Comparison of ENCODE assay signal across 11 cellular contexts in genomic region chr2:1437537-1437936, GRCh38. TPM values are rescaled to one million over a fixed set of nuclear protein-coding genes. Genes with fewer than 3 reads are reported as not detected.
"Had no signal": no experiment of that assay in that cellular context is flagged by ENCODE, and none has a peak within 500 bp of the region (broad histone marks: within the 10 kb centered on the region; RNA-seq: fewer than 3 reads in every experiment).

No MANE protein-coding gene starts in this region.

- H3K4me3 ChIP-seq: GM23248, HAP-1, K562 had no signal

- H3K4me3 Mint-ChIP-seq: HFFc6 had no signal

- DNase-seq: GM23248, GOT3, H7, HFFc6, KG1 had no signal

- H3K27ac Mint-ChIP-seq: HFFc6 had no signal

- H3K27ac ChIP-seq: GM23248, HL-60 had no signal

- ATAC-seq: HCT116, HepG2, K562 had no signal

- H3K9me3 ChIP-seq: HAP-1 had no signal

- H3K36me3 ChIP-seq: HAP-1 had no signal

- H3K9ac ChIP-seq: GM23248 had no signal

- H3K4me1 ChIP-seq: HAP-1 had no signal

RNA-seq across cellular contexts. Expression of gene TPO, which starts 24.3 kb away (rescaled TPM):
- total RNA-seq: GM23248, H4, H7, HepG2, HFFc6, K562 had no signal
- polyA plus RNA-seq: GM23248, HepG2, K562 had no signal
